ENCODE assay signal across 15 cellular contexts in genomic region chr18:60935046-60935445, GRCh38.
DNase-seq lines count a peak whose midpoint lies in the region; ATAC-seq and TF ChIP-seq lines count a peak whose summit lies in the region.
"Had no signal": no experiment of that assay in that cellular context is flagged by ENCODE, and none has a peak within 500 bp of the region (broad histone marks: within the 10 kb centered on the region; RNA-seq: fewer than 3 reads in every experiment).

No MANE protein-coding gene starts in this region.

- no peak overlapping the region for H3K4me3 Mint-ChIP-seq in progenitor cell of endocrine pancreas (ENCODE audit: low read depth)

- no peak overlapping the region for H3K4me3 ChIP-seq in fibroblast of the aortic adventitia (ENCODE audit: low read depth, low read length)

- no peak for ATAC-seq in GM18519 (IDR thresholded peaks at IDR 0.05; ENCODE audit: low FRiP score, unreplicated experiment)
- ATAC-seq in GM18511 (IDR thresholded peaks at IDR 0.05; ENCODE audit: unreplicated experiment): no peak

- DNase-seq in LHCN-M2 (ENCODE audit: low read depth) (peak; percentile 73), brain pericyte (ENCODE audit: low read depth, low spot score) (peak; percentile 20), fibroblast of the aortic adventitia (ENCODE audit: low read depth) (peak; percentile 64), superior temporal gyrus (ENCODE audit: extremely low spot score) (peak; percentile 40), progenitor cell of endocrine pancreas (ENCODE audit: low spot score, unreplicated experiment) (no peak)
- DNase-seq: DMS153, EL, H7, Karpas-422, NCI-H1417, NCI-H1930, NCI-H2171, SHP77 had no signal

- H3K27me3 Mint-ChIP-seq in progenitor cell of endocrine pancreas: no peaks in the 10 kb centered on the region

- H3K36me3 Mint-ChIP-seq in progenitor cell of endocrine pancreas (ENCODE audit: insufficient read depth): no peaks in the 10 kb centered on the region

- no peaks in the 10 kb centered on the region for H3K9me3 Mint-ChIP-seq in progenitor cell of endocrine pancreas (ENCODE audit: low read depth)

- H3K4me1 Mint-ChIP-seq in progenitor cell of endocrine pancreas (ENCODE audit: low read depth): no peaks in the 10 kb centered on the region

- no peak overlapping the region for H3K27ac Mint-ChIP-seq in progenitor cell of endocrine pancreas

- no peak for TF ChIP-seq CTCF in fibroblast of the aortic adventitia (IDR thresholded peaks at IDR 0.05; ENCODE audit: insufficient read depth, low read length)
- TF ChIP-seq CTCF in progenitor cell of endocrine pancreas (IDR thresholded peaks at IDR 0.05; ENCODE audit: unreplicated experiment): no peak
